In genomic region chr22:48855013-48855412, GRCh38 we compare ENCODE assay signal across 5 cellular contexts.
"Had no signal": no experiment of that assay in that cellular context is flagged by ENCODE, and none has a peak within 500 bp of the region (broad histone marks: within the 10 kb centered on the region; RNA-seq: fewer than 3 reads in every experiment).

No MANE protein-coding gene starts in this region.

- ATAC-seq: GM23338, HCT116, K562 had no signal

- FAIRE-seq: HTR-8/SVneo, K562 had no signal

- H3K4me2 ChIP-seq: GM23338 had no signal

- H3K4me3 Mint-ChIP-seq: GM23338 had no signal

- H3K9me3 ChIP-seq: HAP-1 had no signal

- H3K4me3 ChIP-seq: GM23338, HAP-1, K562 had no signal

- H3K36me3 ChIP-seq: HAP-1 had no signal

- H3K4me1 ChIP-seq: HAP-1 had no signal

- H3K4me1 Mint-ChIP-seq: GM23338 had no signal

- H2AFZ ChIP-seq: GM23338 had no signal

- H3K27ac Mint-ChIP-seq: GM23338 had no signal
